Comparison of ENCODE assay signal across 13 cellular contexts in the genomic region with DNA sequence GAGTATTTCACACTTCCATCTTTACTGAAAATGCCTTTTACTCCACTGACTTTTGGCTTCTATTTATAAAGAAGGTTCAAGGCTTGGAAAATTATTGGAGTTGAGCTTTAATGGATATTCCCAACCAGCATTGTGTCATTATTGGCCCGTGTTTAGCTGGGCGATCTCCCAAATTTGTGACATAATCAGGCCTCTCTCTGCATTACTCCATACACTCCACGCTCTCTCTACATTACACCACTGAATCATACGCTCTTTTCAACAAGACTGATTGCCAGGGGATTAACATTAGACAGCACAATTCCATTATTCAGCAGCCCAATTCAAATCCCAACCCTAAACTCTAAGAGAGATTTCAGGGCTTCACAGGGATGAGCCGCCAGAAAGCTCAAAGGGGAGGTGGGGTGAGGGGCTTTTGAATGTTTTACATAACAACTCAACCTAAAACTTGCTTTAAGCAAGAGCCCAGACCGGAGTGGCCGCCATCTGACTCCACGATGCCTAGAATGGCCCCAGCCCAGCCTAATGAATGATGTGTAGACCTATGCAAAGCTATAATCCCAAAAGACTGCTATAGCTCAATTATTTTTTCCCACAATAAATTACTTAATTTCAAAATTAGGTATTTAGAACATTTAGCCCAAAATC.
DNase-seq lines count a peak whose midpoint lies in the region; ATAC-seq and TF ChIP-seq lines count a peak whose summit lies in the region.
"Had no signal": no experiment of that assay in that cellular context is flagged by ENCODE, and none has a peak within 500 bp of the region (broad histone marks: within the 10 kb centered on the region; RNA-seq: fewer than 3 reads in every experiment).

No MANE protein-coding gene starts in this region.

- no peaks in the 10 kb centered on the region for H4K20me1 ChIP-seq in H9 (ENCODE audit: control insufficient read depth, insufficient read depth, insufficient read length)

- no peak overlapping the region for H3K18ac ChIP-seq in H9 (ENCODE audit: insufficient read length, low read depth, low read length)

- H3K23ac ChIP-seq in H9 (ENCODE audit: insufficient read length, low read depth, low read length), result no peak overlapping the region

- H3K27me3 Mint-ChIP-seq in H9 (ENCODE audit: low read depth), result 0 out of 2 replicates have a peak, but pooled peaks cover 2% of the 10 kb centered on the region
- H3K27me3 Mint-ChIP-seq: naive B cell had no signal

- H3K56ac ChIP-seq in H9 (ENCODE audit: insufficient read length, low read depth, low read length), result no peak overlapping the region

- H2BK15ac ChIP-seq in H9 (ENCODE audit: low read depth, low read length), result no peak overlapping the region

- H4K5ac ChIP-seq in H9 (ENCODE audit: insufficient read length, low read depth, low read length), result no peak overlapping the region

- no peak overlapping the region for H3T11ph ChIP-seq in H9 (ENCODE audit: low read length)

- no peak overlapping the region for H2BK20ac ChIP-seq in H9 (ENCODE audit: low read depth, low read length, poor library complexity, severe bottlenecking)

- H3K9me3 ChIP-seq in H9 (ENCODE audit: control insufficient read depth, low read depth, low read length), result no peaks in the 10 kb centered on the region

- peaks cover 34 to 88% (median 74%) of the 10 kb centered on the region in 3 experiments for H3K36me3 Mint-ChIP-seq in H9 (ENCODE audit: insufficient read depth in 1 of 3, low read depth in 3 of 3)
- H3K36me3 Mint-ChIP-seq: naive B cell had no signal

- H3K14ac ChIP-seq in H9 (ENCODE audit: insufficient read depth, low read length), result no peak overlapping the region

- peak overlapping the region in 2 of 3 experiments; percentile 12 to 90; a peak in 4 of 7 replicates for H3K27ac Mint-ChIP-seq in H9
- H3K27ac Mint-ChIP-seq: naive B cell had no signal

- H3K27ac ChIP-seq in H9 (ENCODE audit: insufficient read length, low read depth, low read length) (no peak overlapping the region), angular gyrus (ENCODE audit: low read depth, low read length) (peak overlapping the region; percentile 87)

- no peak overlapping the region for H3K4ac ChIP-seq in H9 (ENCODE audit: low read depth, low read length)

- H3K27me3 ChIP-seq in H9 (ENCODE audit: insufficient read depth, low read length), result no peaks in the 10 kb centered on the region

- peaks cover 19% of the 10 kb centered on the region; the same call in 1 of the 2 replicates for H3K79me2 ChIP-seq in H9 (ENCODE audit: insufficient read depth, low read length)

- no peak overlapping the region for H3K4me2 ChIP-seq in H9 (ENCODE audit: insufficient read depth, insufficient read length, low read length)

- no peak overlapping the region for H4K8ac ChIP-seq in H9 (replicated peaks; ENCODE audit: insufficient read length, low read depth, low read length)

- no peak overlapping the region for H2AFZ ChIP-seq in H9 (ENCODE audit: low read length)

- peaks cover 3% of the 10 kb centered on the region for H3K79me1 ChIP-seq in H9 (ENCODE audit: insufficient read depth, low read depth, low read length, poor library complexity, severe bottlenecking)

- DNase-seq in H9 (no peak), globus pallidus (ENCODE audit: low spot score) (peak; percentile 94), occipital lobe (lab: John Stamatoyannopoulos, UW) (peak; percentile 40), NCI-H2107 (lab: John Stamatoyannopoulos, UW) (no peak), UCSD-AML1 (lab: John Stamatoyannopoulos, UW; ENCODE audit: unreplicated experiment) (no peak)
- DNase-seq in effector CD4-positive, alpha-beta T cell, result no peak
- DNase-seq: dermis blood vessel endothelial cell, EL, left colon, naive B cell, NCI-H226 had no signal

- H3K23me2 ChIP-seq in H9 (ENCODE audit: insufficient read length, low read depth, low read length, poor library complexity, severe bottlenecking), result no peaks in the 10 kb centered on the region

- H2AK5ac ChIP-seq in H9 (ENCODE audit: insufficient read length, low read length), result no peak overlapping the region

- no peak overlapping the region for H2BK120ac ChIP-seq in H9 (ENCODE audit: low read depth, low read length, poor library complexity, severe bottlenecking)

- H3K4me1 ChIP-seq in H9 (ENCODE audit: insufficient read depth, low read length), result peaks cover 16% of the 10 kb centered on the region; the same call in 1 of the 2 replicates

- no peak overlapping the region for H2BK12ac ChIP-seq in H9 (ENCODE audit: insufficient read length, low read depth, low read length)

- H3K4me3 Mint-ChIP-seq in H9, result no peak overlapping the region
- H3K4me3 Mint-ChIP-seq: naive B cell had no signal

- no peak overlapping the region for H2BK5ac ChIP-seq in H9 (ENCODE audit: insufficient read length, low read length)

- ATAC-seq in GM18502 (IDR thresholded peaks at IDR 0.05; ENCODE audit: poor library complexity, unreplicated experiment), result no peak
- ATAC-seq: left colon had no signal

- no CpG with 5 or more reads among the region's 8 CpGs for WGBS in H9 (ENCODE audit: extremely low coverage, insufficient read length, low lambda C conversion rate)

- H3K9me3 Mint-ChIP-seq in H9, result no peaks in the 10 kb centered on the region

- H4K91ac ChIP-seq in H9 (ENCODE audit: insufficient read length, low read depth, low read length), result no peak overlapping the region

- H3K4me1 Mint-ChIP-seq in H9, result peaks cover 71 to 80% of the 10 kb centered on the region in 2 experiments
- H3K4me1 Mint-ChIP-seq: naive B cell had no signal

- no peak for TF ChIP-seq CTCF in H9 (conservative IDR thresholded peaks at IDR 0.05)

- H3K9ac ChIP-seq in H9 (ENCODE audit: extremely low read depth, insufficient read length, low read length), result no peak overlapping the region

Comparison
In these comparisons a context has a peak if more than half of its experiments do, and no peak if none do; other contexts are left out.
1. DNase-seq: peak in globus pallidus (single experiment) and occipital lobe (single experiment); none in H9 (single experiment), NCI-H2107 (single experiment), effector CD4-positive, alpha-beta T cell (single experiment) and UCSD-AML1 (single experiment).